Comparison of ENCODE assay signal across 8 cellular contexts in the genomic region with DNA sequence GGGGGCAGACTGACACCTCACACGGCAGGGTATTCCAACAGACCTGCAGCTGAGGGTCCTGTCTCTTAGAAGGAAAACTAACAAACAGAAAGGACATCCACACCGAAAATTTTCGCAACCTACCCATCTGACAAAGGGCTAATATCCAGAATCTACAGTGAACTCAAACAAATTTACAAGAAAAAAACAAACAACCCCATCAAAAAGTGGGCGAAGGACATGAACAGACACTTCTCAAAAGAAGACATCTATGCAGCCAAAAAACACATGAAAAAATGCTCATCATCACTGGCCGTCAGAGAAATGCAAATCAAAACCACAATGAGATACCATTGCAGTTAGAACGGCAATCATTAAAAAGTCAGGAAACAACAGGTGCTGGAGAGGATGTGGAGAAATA. TPM values are rescaled to one million over a fixed set of nuclear protein-coding genes. Genes with fewer than 3 reads are reported as not detected.
DNase-seq lines count a peak whose midpoint lies in the region; ATAC-seq and TF ChIP-seq lines count a peak whose summit lies in the region.
"Not testable (repeated sequence)": the region's sequence is repeated elsewhere in the genome, so short reads cannot be mapped to it uniquely, and the experiment has no call there.

No MANE protein-coding gene starts in this region.

- H3K27me3 Mint-ChIP-seq in GM23338 (ENCODE audit: insufficient read depth, low read depth, poor library complexity); H9 (ENCODE audit: low read depth); WTC11 (ENCODE audit: low read depth); endothelial cell (ENCODE audit: unreplicated experiment); glutamatergic neuron (ENCODE audit: unreplicated experiment); neural crest cell (ENCODE audit: low read depth); stimulated activated naive B cell treated with anti-CD40 and anti-IgM and Interleukin-4, amounts not matched to agents 10 μg/mL and 1 μg/mL and 100 μg/mL, for 72 hours: not testable (repeated sequence)

- not testable (repeated sequence) for H3K79me1 ChIP-seq in H9 (ENCODE audit: insufficient read depth, low read depth, low read length, poor library complexity, severe bottlenecking)

- TF ChIP-seq CTCF in GM23338 (conservative IDR thresholded peaks at IDR 0.05; ENCODE audit: low read depth in 2 of 2); H9 (conservative IDR thresholded peaks at IDR 0.05); HEK293 (tag by site-specific recombination; IDR thresholded peaks at IDR 0.05); WTC11 (IDR thresholded peaks at IDR 0.05); endothelial cell (IDR thresholded peaks at IDR 0.05; ENCODE audit: unreplicated experiment); glutamatergic neuron (IDR thresholded peaks at IDR 0.05; ENCODE audit: partially characterized antibody, unreplicated experiment); neural crest cell (conservative IDR thresholded peaks at IDR 0.05): not testable (repeated sequence)

- not testable (repeated sequence) for H3K27ac Mint-ChIP-seq in GM23338; endothelial cell (ENCODE audit: unreplicated experiment); neural crest cell (ENCODE audit: unreplicated experiment)
- peak overlapping the region in 2 of 3 experiments; percentile 23 to 46; a peak in 2 of 7 replicates for H3K27ac Mint-ChIP-seq in H9
- peak overlapping the region; percentile 65 for H3K27ac Mint-ChIP-seq in WTC11
- peak overlapping the region; percentile 39 for H3K27ac Mint-ChIP-seq in glutamatergic neuron (ENCODE audit: unreplicated experiment)
- H3K27ac Mint-ChIP-seq in stimulated activated naive B cell treated with anti-CD40 and anti-IgM and Interleukin-4, amounts not matched to agents 10 μg/mL and 1 μg/mL and 100 μg/mL, for 72 hours = peak overlapping the region; percentile 51

- not testable (repeated sequence) for H3K4me3 ChIP-seq in GM23338; HEK293 (ENCODE audit: low read depth, low read length)

- not testable (repeated sequence) for H3T11ph ChIP-seq in H9 (ENCODE audit: low read length)

- not testable (repeated sequence) for H3K56ac ChIP-seq in H9 (ENCODE audit: insufficient read length, low read depth, low read length)

- not testable (repeated sequence) for H2BK5ac ChIP-seq in H9 (ENCODE audit: insufficient read length, low read length)

- no CpG with 5 or more reads among the region's 6 CpGs for WGBS in H9 (ENCODE audit: extremely low coverage, insufficient read length, low lambda C conversion rate)

- H3K79me2 ChIP-seq in GM23338 (replicated peaks; ENCODE audit: insufficient read depth) (peaks cover 90% of the 10 kb centered on the region), H9 (ENCODE audit: insufficient read depth, low read length) (peaks cover 10% of the 10 kb centered on the region; the same call in 1 of the 2 replicates)

- H4K8ac ChIP-seq in H9 (replicated peaks; ENCODE audit: insufficient read length, low read depth, low read length) = not testable (repeated sequence)

- H3K9me3 ChIP-seq in H9 (ENCODE audit: control insufficient read depth, low read depth, low read length) = peaks cover 24% of the 10 kb centered on the region
- not testable (repeated sequence) for H3K9me3 ChIP-seq in HEK293 (ENCODE audit: control insufficient read depth, insufficient read depth, low read depth, low read length)

- H4K5ac ChIP-seq in H9 (ENCODE audit: insufficient read length, low read depth, low read length) = not testable (repeated sequence)

- not testable (repeated sequence) for H3K9me2 ChIP-seq in GM23338 (ENCODE audit: insufficient read depth)

- H3K27me3 ChIP-seq in GM23338 (ENCODE audit: insufficient read depth); H9 (ENCODE audit: insufficient read depth, low read length): not testable (repeated sequence)

- peak overlapping the region; percentile 64; the same call in 1 of the 2 replicates for H3K4me2 ChIP-seq in GM23338
- not testable (repeated sequence) for H3K4me2 ChIP-seq in H9 (ENCODE audit: insufficient read depth, insufficient read length, low read length)

- H2BK120ac ChIP-seq in H9 (ENCODE audit: low read depth, low read length, poor library complexity, severe bottlenecking) = not testable (repeated sequence)

- H3F3A ChIP-seq in GM23338 (replicated peaks; ENCODE audit: low read depth) = not testable (repeated sequence)

- H2BK12ac ChIP-seq in H9 (ENCODE audit: insufficient read length, low read depth, low read length) = not testable (repeated sequence)

- DNase-seq in GM23338 (ENCODE audit: low spot score); H9; WTC11 (ENCODE audit: low spot score); endothelial cell (ENCODE audit: low spot score); glutamatergic neuron; neural crest cell (ENCODE audit: low read depth, low spot score); stimulated activated naive B cell treated with anti-CD40 and anti-IgM and Interleukin-4, amounts not matched to agents 10 μg/mL and 1 μg/mL and 100 μg/mL, for 72 hours: not testable (repeated sequence)

- not testable (repeated sequence) for H3K18ac ChIP-seq in H9 (ENCODE audit: insufficient read length, low read depth, low read length)

- not testable (repeated sequence) for ATAC-seq in GM23338; WTC11; stimulated activated naive B cell treated with anti-CD40 and anti-IgM and Interleukin-4, amounts not matched to agents 10 μg/mL and 1 μg/mL and 100 μg/mL, for 72 hours (replicated peaks)

- not testable (repeated sequence) for H3K14ac ChIP-seq in H9 (ENCODE audit: insufficient read depth, low read length)

- not testable (repeated sequence) for H3K4me3 Mint-ChIP-seq in GM23338; glutamatergic neuron (ENCODE audit: unreplicated experiment); stimulated activated naive B cell treated with anti-CD40 and anti-IgM and Interleukin-4, amounts not matched to agents 10 μg/mL and 1 μg/mL and 100 μg/mL, for 72 hours
- H3K4me3 Mint-ChIP-seq in H9 (peak overlapping the region; percentile 52 to 86; a peak in 3 of 5 replicates), WTC11 (peak overlapping the region; percentile 46), endothelial cell (ENCODE audit: unreplicated experiment) (peak overlapping the region; percentile 37), neural crest cell (peak overlapping the region; percentile 54)

- H3K23ac ChIP-seq in H9 (ENCODE audit: insufficient read length, low read depth, low read length) = not testable (repeated sequence)

- H3K36me3 Mint-ChIP-seq in GM23338 (ENCODE audit: low read depth) = peaks cover 68% of the 10 kb centered on the region
- peaks cover 43 to 67% (median 58%) of the 10 kb centered on the region in 3 experiments for H3K36me3 Mint-ChIP-seq in H9 (ENCODE audit: insufficient read depth in 1 of 3, low read depth in 3 of 3)
- peaks cover 49% of the 10 kb centered on the region for H3K36me3 Mint-ChIP-seq in WTC11
- H3K36me3 Mint-ChIP-seq in endothelial cell (ENCODE audit: low read depth, unreplicated experiment) = peaks cover 48% of the 10 kb centered on the region
- H3K36me3 Mint-ChIP-seq in glutamatergic neuron (ENCODE audit: unreplicated experiment) = peaks cover 42% of the 10 kb centered on the region
- peaks cover 61% of the 10 kb centered on the region for H3K36me3 Mint-ChIP-seq in neural crest cell (ENCODE audit: low read depth)
- H3K36me3 Mint-ChIP-seq in stimulated activated naive B cell treated with anti-CD40 and anti-IgM and Interleukin-4, amounts not matched to agents 10 μg/mL and 1 μg/mL and 100 μg/mL, for 72 hours = peaks cover 55 to 60% of the 10 kb centered on the region in 2 donors

- not testable (repeated sequence) for H2BK20ac ChIP-seq in H9 (ENCODE audit: low read depth, low read length, poor library complexity, severe bottlenecking)

- H3K4ac ChIP-seq in H9 (ENCODE audit: low read depth, low read length) = not testable (repeated sequence)

- not testable (repeated sequence) for H3K9ac ChIP-seq in H9 (ENCODE audit: extremely low read depth, insufficient read length, low read length)

- H3K23me2 ChIP-seq in H9 (ENCODE audit: insufficient read length, low read depth, low read length, poor library complexity, severe bottlenecking) = not testable (repeated sequence)

- not testable (repeated sequence) for H2BK15ac ChIP-seq in H9 (ENCODE audit: low read depth, low read length)

- H3K27ac ChIP-seq in GM23338 (ENCODE audit: low read depth) = peak overlapping the region; percentile 74; the same call in 1 of the 2 replicates
- not testable (repeated sequence) for H3K27ac ChIP-seq in H9 (ENCODE audit: insufficient read length, low read depth, low read length); HEK293 (ENCODE audit: extremely low read depth, low read depth, low read length)

- H2AFZ ChIP-seq in GM23338; H9 (ENCODE audit: low read length): not testable (repeated sequence)

- not testable (repeated sequence) for H4K91ac ChIP-seq in H9 (ENCODE audit: insufficient read length, low read depth, low read length)

- H2AK5ac ChIP-seq in H9 (ENCODE audit: insufficient read length, low read length) = not testable (repeated sequence)

- POLR2A ChIA-PET in HEK293 (lab: Yijun Ruan, JAX); WTC11 (lab: Charles Lee): not testable (repeated sequence)

- H3K9me3 Mint-ChIP-seq in GM23338 (peaks cover 57% of the 10 kb centered on the region), H9 (peaks cover 51 to 54% of the 10 kb centered on the region in 2 experiments), WTC11 (peaks cover 44% of the 10 kb centered on the region), endothelial cell (ENCODE audit: unreplicated experiment) (peaks cover 15% of the 10 kb centered on the region), neural crest cell (peaks cover 26% of the 10 kb centered on the region)
- not testable (repeated sequence) for H3K9me3 Mint-ChIP-seq in glutamatergic neuron (ENCODE audit: unreplicated experiment)
- H3K9me3 Mint-ChIP-seq in stimulated activated naive B cell treated with anti-CD40 and anti-IgM and Interleukin-4, amounts not matched to agents 10 μg/mL and 1 μg/mL and 100 μg/mL, for 72 hours = peaks cover 29 to 30% of the 10 kb centered on the region in 2 donors

- H4K20me1 ChIP-seq in GM23338 (replicated peaks; ENCODE audit: insufficient read depth); H9 (ENCODE audit: control insufficient read depth, insufficient read depth, insufficient read length): not testable (repeated sequence)

- H3K4me1 ChIP-seq in GM23338 (ENCODE audit: insufficient read depth) = peaks cover 19% of the 10 kb centered on the region
- not testable (repeated sequence) for H3K4me1 ChIP-seq in H9 (ENCODE audit: insufficient read depth, low read length); HEK293 (ENCODE audit: control insufficient read depth, insufficient read depth, low read length)

- peaks cover 27% of the 10 kb centered on the region for H3K36me3 ChIP-seq in GM23338 (ENCODE audit: insufficient read depth)
- peaks cover 0 to 17% of the 10 kb centered on the region in 2 experiments; a peak in 1 of 3 replicates for H3K36me3 ChIP-seq in HEK293 (ENCODE audit: control insufficient read depth in 2 of 2, insufficient read depth in 1 of 2, low read length in 2 of 2)

- CTCF ChIA-PET in HEK293 (lab: Yijun Ruan, JAX) = not testable (repeated sequence)
- CTCF ChIA-PET in WTC11 (lab: Charles Lee) = interaction anchor here (0.7 to 1.2 kb wide), 2 partner anchors 12 to 27 kb away, joined by 3 read pairs; no protein-coding TSS in a partner anchor

- peaks cover 25% of the 10 kb centered on the region for H3K4me1 Mint-ChIP-seq in GM23338
- peaks cover 24% of the 10 kb centered on the region in 2 experiments for H3K4me1 Mint-ChIP-seq in H9
- peaks cover 35% of the 10 kb centered on the region for H3K4me1 Mint-ChIP-seq in WTC11
- not testable (repeated sequence) for H3K4me1 Mint-ChIP-seq in endothelial cell (ENCODE audit: unreplicated experiment); glutamatergic neuron (ENCODE audit: low read depth, unreplicated experiment); neural crest cell
- H3K4me1 Mint-ChIP-seq in stimulated activated naive B cell treated with anti-CD40 and anti-IgM and Interleukin-4, amounts not matched to agents 10 μg/mL and 1 μg/mL and 100 μg/mL, for 72 hours = peaks cover 22 to 24% of the 10 kb centered on the region in 2 donors

RNA-seq across cellular contexts. Expression of a gene that starts 26.4 kb away (rescaled TPM):
- 41.6 and 44.6 TPM in 2 replicates for total RNA-seq in GM23338 (2014; rRNA removed; shearing (Covaris generic))
- 15.7 and 19.4 TPM in 2 replicates for polyA plus RNA-seq in GM23338 (2016; fragmentation: Nextera tagmentation; extraction: Ambion mirVana)
- total RNA-seq in H9 (2021) (41.6 and 48.3 TPM in 2 replicates), WTC11 (2021) (45.7 to 64.3 TPM (median 52.8 TPM) in 3 replicates), endothelial cell (ENCODE audit: unreplicated experiment) (34.5 TPM), glutamatergic neuron (ENCODE audit: unreplicated experiment) (65.3 TPM), neural crest cell (36.4 and 44.1 TPM in 2 replicates)
